ENCODE assay signal across 8 cellular contexts in the genomic region with DNA sequence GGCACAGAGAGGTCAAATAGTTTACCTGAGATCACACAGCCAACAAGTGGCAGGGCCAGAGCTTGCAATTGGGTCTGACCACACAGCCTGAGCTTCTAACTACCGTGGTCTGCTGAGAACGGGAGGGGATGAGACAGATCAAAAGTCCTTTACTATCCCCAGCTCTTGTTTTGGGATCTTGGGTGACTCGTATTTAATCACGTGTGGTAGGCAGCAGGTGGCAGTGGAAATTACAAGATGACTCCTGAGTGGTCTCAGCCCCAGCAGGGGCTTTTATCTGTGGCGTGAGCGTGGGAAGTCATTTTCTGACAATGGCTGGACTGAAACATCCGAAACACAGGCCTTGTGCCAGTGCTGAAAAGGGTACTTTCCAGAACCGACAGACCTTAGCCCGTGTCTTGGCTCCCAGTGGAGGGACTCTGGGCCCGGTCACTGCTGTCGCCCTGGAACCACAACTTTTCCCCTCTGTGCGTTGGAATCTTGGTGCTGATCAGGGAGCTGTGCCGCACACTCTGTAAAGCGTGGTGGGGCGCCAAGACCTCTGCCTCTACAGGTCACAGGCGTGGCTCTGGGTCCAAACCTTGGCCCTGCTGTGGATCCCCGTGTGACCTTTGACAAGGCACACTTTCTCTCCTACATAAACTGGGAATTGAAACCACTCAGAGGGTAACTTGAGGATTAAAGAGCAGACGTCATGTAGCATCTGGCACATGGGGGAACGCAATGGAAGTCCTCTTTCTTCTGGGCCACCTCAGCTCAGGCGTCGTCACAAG. TPM values are rescaled to one million over a fixed set of nuclear protein-coding genes. Genes with fewer than 3 reads are reported as not detected.
DNase-seq lines count a peak whose midpoint lies in the region; ATAC-seq and TF ChIP-seq lines count a peak whose summit lies in the region.

No MANE protein-coding gene starts in this region.

- H3K27ac ChIP-seq in CD4-positive, CD25-positive, alpha-beta regulatory T cell (ENCODE audit: insufficient read depth, low read length, poor library complexity, severe bottlenecking): no peak overlapping the region
- H3K27ac ChIP-seq in right lobe of liver: peak overlapping the region; percentile 36 to 73 (median 67)

- peaks cover 6 to 63% (median 31%) of the 10 kb centered on the region in 4 donors for H3K4me1 Mint-ChIP-seq in CD4-positive, CD25-positive, alpha-beta regulatory T cell

- ATAC-seq in CD4-positive, CD25-positive, alpha-beta regulatory T cell (ENCODE audit: low read depth in 2 of 2): no peak
- ATAC-seq in GM21381 (IDR thresholded peaks at IDR 0.05; ENCODE audit: unreplicated experiment) (peak; percentile 42), right lobe of liver (peak; percentile 25 to 55 (median 40))

- H3K27me3 Mint-ChIP-seq in CD4-positive, CD25-positive, alpha-beta regulatory T cell: no peaks in the 10 kb centered on the region

- H3K27me3 ChIP-seq in CD4-positive, CD25-positive, alpha-beta regulatory T cell (ENCODE audit: control insufficient read depth, insufficient read depth, low read length): no peaks in the 10 kb centered on the region
- no peaks in the 10 kb centered on the region for H3K27me3 ChIP-seq in right lobe of liver

- H3K36me3 ChIP-seq in CD4-positive, CD25-positive, alpha-beta regulatory T cell (ENCODE audit: control insufficient read depth, insufficient read depth, low read length): peaks cover 68% of the 10 kb centered on the region
- peaks cover 0 to 19% (median under 1%) of the 10 kb centered on the region in 4 donors for H3K36me3 ChIP-seq in right lobe of liver

- intact Hi-C loops in right lobe of liver (cut with DNase I): no loop called here

- H3K36me3 Mint-ChIP-seq in CD4-positive, CD25-positive, alpha-beta regulatory T cell: peaks cover 43% of the 10 kb centered on the region

- no peak for DNase-seq in CD4-positive, CD25-positive, alpha-beta regulatory T cell
- DNase-seq in NB4 (ENCODE audit: low read depth) (peak; percentile 51), right lobe of liver (peak in 2 of 3 donors; percentile 31 to 68), SHP77 (lab: John Stamatoyannopoulos, UW) (no peak), RPMI8226 (no peak), NCI-H187 treated with DMSO at 0.1 percent for 48 hours (lab: John Stamatoyannopoulos, UW) (no peak)
- no peak for DNase-seq in stimulated activated CD4-positive, alpha-beta T cell treated with anti-CD3 and anti-CD28 coated beads, Interleukin-12 subunit alpha, Interleukin-12 subunit beta, amount 100 ng/mL, for 4 hours

- TF ChIP-seq POLR2A in NB4 (IDR thresholded peaks at IDR 0.05; ENCODE audit: extremely low read depth, insufficient read length) (no peak), right lobe of liver (IDR thresholded peaks at IDR 0.05) (peak; percentile 15)

- H3K9me3 Mint-ChIP-seq in CD4-positive, CD25-positive, alpha-beta regulatory T cell: peaks cover 0 to 2% (median 0%) of the 10 kb centered on the region in 7 donors

- 79% methylated on average over 11 of the region's 21 CpGs for WGBS in right lobe of liver (ENCODE audit: insufficient coverage, low coverage, low lambda C conversion rate, missing lambda C conversion rate)

- H3K4me3 Mint-ChIP-seq in CD4-positive, CD25-positive, alpha-beta regulatory T cell: peak overlapping the region in 1 of 4 donors; percentile 47

- H3K27ac Mint-ChIP-seq in CD4-positive, CD25-positive, alpha-beta regulatory T cell: peak overlapping the region; percentile 46 to 96 (median 91)

- no peak overlapping the region for H3K4me3 ChIP-seq in CD4-positive, CD25-positive, alpha-beta regulatory T cell (ENCODE audit: low read depth, low read length)
- peak overlapping the region; percentile 68 for H3K4me3 ChIP-seq in NB4 (ENCODE audit: low read depth, low read length)
- no peak overlapping the region for H3K4me3 ChIP-seq in right lobe of liver

- TF ChIP-seq CTCF in NB4 (IDR thresholded peaks at IDR 0.05; ENCODE audit: low read depth, low read length): no peak
- no peak for TF ChIP-seq CTCF in right lobe of liver (IDR thresholded peaks at IDR 0.05)

- H3K9me3 ChIP-seq in CD4-positive, CD25-positive, alpha-beta regulatory T cell (ENCODE audit: control insufficient read depth in 2 of 2, low read length in 2 of 2): no peaks in the 10 kb centered on the region
- no peaks in the 10 kb centered on the region for H3K9me3 ChIP-seq in right lobe of liver

- H3K4me1 ChIP-seq in CD4-positive, CD25-positive, alpha-beta regulatory T cell (ENCODE audit: control insufficient read depth, insufficient read depth, low read length, poor library complexity, severe bottlenecking): peaks cover 32% of the 10 kb centered on the region
- no peaks in the 10 kb centered on the region for H3K4me1 ChIP-seq in right lobe of liver

RNA-seq across cellular contexts. Expression of a gene that starts 12.0 kb away (rescaled TPM):
- 57.1 TPM for total RNA-seq in CD4-positive, CD25-positive, alpha-beta regulatory T cell
- 10 to 100 TPM; 37.9 to 69.9 (median 60.5) TPM for polyA plus RNA-seq in CD4-positive, CD25-positive, alpha-beta regulatory T cell
- total RNA-seq in right lobe of liver: 10 to 100 TPM in 1 of 6 experiments, 1 to 10 TPM in 5; 3.3 to 14.3 (median 7.6) TPM

RNA-seq across cellular contexts. Expression of a gene that starts 30.0 kb away (rescaled TPM):
- total RNA-seq in CD4-positive, CD25-positive, alpha-beta regulatory T cell: 36.6 TPM
- 100 to 1,000 TPM; 199 to 237 (median 206) TPM for polyA plus RNA-seq in CD4-positive, CD25-positive, alpha-beta regulatory T cell
- 10 to 100 TPM in 5 of 6 experiments, 1 to 10 TPM in 1; 10.0 to 17.6 (median 11.8) TPM for total RNA-seq in right lobe of liver

RNA-seq across cellular contexts. Expression of a gene that starts 50.4 kb away (rescaled TPM):
- 0.32 TPM for total RNA-seq in CD4-positive, CD25-positive, alpha-beta regulatory T cell
- polyA plus RNA-seq in CD4-positive, CD25-positive, alpha-beta regulatory T cell: under 1 TPM in 2 of 4 donors, not detected in 2; 0.24 to 0.50 TPM
- 1 to 10 TPM in 1 of 6 experiments, under 1 TPM in 3, not detected in 2; 0.14 to 1.1 (median 0.49) TPM for total RNA-seq in right lobe of liver

RNA-seq across cellular contexts. Expression of a gene that starts 53.8 kb away (rescaled TPM):
- 23.3 TPM for total RNA-seq in CD4-positive, CD25-positive, alpha-beta regulatory T cell
- 10 to 100 TPM; 40.9 to 45.5 (median 42.3) TPM for polyA plus RNA-seq in CD4-positive, CD25-positive, alpha-beta regulatory T cell
- 10 to 100 TPM; 12.4 to 18.6 (median 13.0) TPM for total RNA-seq in right lobe of liver

Comparison
In these comparisons a context has a peak if more than half of its experiments do, and no peak if none do; other contexts are left out.
1. ATAC-seq: peak in GM21381 (single experiment) and right lobe of liver (4 of 4); none in CD4-positive, CD25-positive, alpha-beta regulatory T cell (0 of 2).
2. DNase-seq: peak in NB4 (single experiment) and right lobe of liver (2 of 3); none in CD4-positive, CD25-positive, alpha-beta regulatory T cell (0 of 3), stimulated activated CD4-positive, alpha-beta T cell treated with anti-CD3 and anti-CD28 coated beads, Interleukin-12 subunit alpha, Interleukin-12 subunit beta, amount 100 ng/mL, for 4 hours (single experiment), SHP77 (0 of 2), RPMI8226 (single experiment) and NCI-H187 treated with DMSO at 0.1 percent for 48 hours (single experiment).